12 cellular contexts compared by ENCODE assay signal in genomic region chr5:96384353-96384752, GRCh38. TPM values are rescaled to one million over a fixed set of nuclear protein-coding genes. Genes with fewer than 3 reads are reported as not detected.
DNase-seq lines count a peak whose midpoint lies in the region; ATAC-seq and TF ChIP-seq lines count a peak whose summit lies in the region.
"Had no signal": no experiment of that assay in that cellular context is flagged by ENCODE, and none has a peak within 500 bp of the region (broad histone marks: within the 10 kb centered on the region; RNA-seq: fewer than 3 reads in every experiment).

No MANE protein-coding gene starts in this region.

- no peaks in the 10 kb centered on the region for H3K27me3 ChIP-seq in RWPE2 (ENCODE audit: insufficient read depth, poor library complexity, severe bottlenecking)
- H3K27me3 ChIP-seq in spleen (replicated peaks in 1 of 7) = no peaks in the 10 kb centered on the region

- H3K4me1 ChIP-seq in RWPE2 (ENCODE audit: insufficient read depth, poor library complexity, severe bottlenecking) = peaks cover 3% of the 10 kb centered on the region
- no peaks in the 10 kb centered on the region for H3K4me1 ChIP-seq in spleen
- H3K4me1 ChIP-seq: parathyroid adenoma had no signal

- H3K4me3 ChIP-seq in RWPE2 (ENCODE audit: severe bottlenecking) = no peak overlapping the region
- H3K4me3 ChIP-seq in fibroblast of mammary gland (ENCODE audit: control insufficient read depth, low read depth, low read length) = no peak overlapping the region
- no peak overlapping the region for H3K4me3 ChIP-seq in spleen

- peak; percentile 100 for ATAC-seq in RWPE2 (ENCODE audit: low read depth)

- DNase-seq in G401 (ENCODE audit: low spot score) (peak; percentile 8), RWPE2 (ENCODE audit: low spot score) (peak; percentile 86), fibroblast of mammary gland (ENCODE audit: low read depth) (peak; percentile 87), posterior cingulate gyrus (peak in 8 of 10 donors; percentile 6 to 90 (median 36)), NCI-H82 treated with DMSO at 0.1 percent for 48 hours (lab: John Stamatoyannopoulos, UW; ENCODE audit: unreplicated experiment) (no peak), NCI-H1048 (lab: John Stamatoyannopoulos, UW) (no peak), spleen (no peak)
- DNase-seq in activated CD4-positive, alpha-beta T cell treated with anti-CD3 and anti-CD28 coated beads for 1 hour = no peak
- DNase-seq: activated naive CD4-positive, alpha-beta T cell treated with anti-CD3 and anti-CD28 coated beads, Interleukin-2, amount 10 ng/mL, durations not matched to agents 7 days and 5 days; glutamatergic neuron; NCI-H2029 had no signal

- in situ Hi-C loops in G401 (cut with HindIII; ENCODE audit: low sequenced_read_pairs) = no loop called here

- H3K9me3 ChIP-seq in RWPE2 (ENCODE audit: severe bottlenecking) = no peaks in the 10 kb centered on the region
- H3K9me3 ChIP-seq in spleen = no peaks in the 10 kb centered on the region

- no peak for TF ChIP-seq POLR2A in spleen (IDR thresholded peaks at IDR 0.05)

- intact Hi-C loops in posterior cingulate gyrus (cut with DNase I) = no loop called here
- intact Hi-C loops in spleen (cut with DNase I; ENCODE audit: low total_unique reads) = no loop called here

- no peaks in the 10 kb centered on the region for H3K36me3 ChIP-seq in RWPE2 (ENCODE audit: low read depth)
- H3K36me3 ChIP-seq in spleen = no peaks in the 10 kb centered on the region

- WGBS in spleen, 5 donors = 66 to 76% (median 75%) methylated on average over 3 of the region's 3 CpGs

- TF ChIP-seq CTCF in RWPE2 (IDR thresholded peaks at IDR 0.05; ENCODE audit: poor library complexity, severe bottlenecking) = no peak
- TF ChIP-seq CTCF in fibroblast of mammary gland (conservative IDR thresholded peaks at IDR 0.05; ENCODE audit: control insufficient read depth, insufficient read depth, low read depth, low read length) = no peak
- no peak for TF ChIP-seq CTCF in spleen (IDR thresholded peaks at IDR 0.05 in 8 of 11, conservative IDR thresholded peaks at IDR 0.05 in 3 of 11)

- H3K27ac ChIP-seq in RWPE2 (ENCODE audit: poor library complexity, severe bottlenecking) = no peak overlapping the region
- H3K27ac ChIP-seq in spleen = no peak overlapping the region
- H3K27ac ChIP-seq: parathyroid adenoma had no signal

RNA-seq across cellular contexts. Expression of gene PCSK1, which starts 48.7 kb away (rescaled TPM):
- not detected in 2 replicates for total RNA-seq in G401 (2014; rRNA removed; shearing (Covaris generic))
- under 1 TPM in 5 of 7 donors, not detected in 2; 0.07 to 0.72 (median 0.37) TPM for total RNA-seq in spleen
- polyA plus RNA-seq in spleen = under 1 TPM; 0.04 to 0.10 (median 0.05) TPM

Comparison
In these comparisons a context has a peak if more than half of its experiments do, and no peak if none do; other contexts are left out.
1. DNase-seq: peak in G401 (single experiment), RWPE2 (single experiment), fibroblast of mammary gland (single experiment) and posterior cingulate gyrus (8 of 10); none in NCI-H82 treated with DMSO at 0.1 percent for 48 hours (single experiment), NCI-H1048 (single experiment), spleen (single experiment) and activated CD4-positive, alpha-beta T cell treated with anti-CD3 and anti-CD28 coated beads for 1 hour (single experiment).